Comparison of ENCODE assay signal across 26 cellular contexts in genomic region chr9:34267660-34268059, GRCh38.
A peak's percentile ranks its signal among the peaks of the same experiment; 100 is the strongest.
DNase-seq lines count a peak whose midpoint lies in the region; TF ChIP-seq lines count a peak whose summit lies in the region.
"Had no signal": no experiment of that assay in that cellular context is flagged by ENCODE, and none has a peak within 500 bp of the region (broad histone marks: within the 10 kb centered on the region; RNA-seq: fewer than 3 reads in every experiment).

No MANE protein-coding gene starts in this region.

- peak; percentile 16 for DNase-seq in MCF 10A (ENCODE audit: unreplicated experiment)
- DNase-seq in mammary epithelial cell = no peak
- DNase-seq in NB4 (ENCODE audit: low read depth) = peak; percentile 36
- peak; percentile 29 for DNase-seq in SW480 (ENCODE audit: low spot score)
- no peak for DNase-seq in NCI-H1694 (lab: John Stamatoyannopoulos, UW)
- no peak for DNase-seq in MV-4-11 (lab: John Stamatoyannopoulos, UW)
- no peak for DNase-seq in GM03348 (ENCODE audit: low spot score)
- DNase-seq in NOMO-1 treated with DMSO at 0.1 percent for 48 hours (lab: John Stamatoyannopoulos, UW; ENCODE audit: unreplicated experiment) = no peak
- DNase-seq: activated CD4-positive, alpha-beta memory T cell treated with anti-CD3 and anti-CD28 coated beads for 36 hours; activated gamma-delta T cell treated with Interleukin-2 at 50 U/mL for 16 hours; activated T-cell treated with anti-CD3 and anti-CD28 coated beads for 4 hours; CD4-positive, alpha-beta T cell; colonic mucosa; DMS79 treated with DMSO at 0.1 percent for 48 hours; left cardiac atrium; midbrain; NCI-H2171; NCI-H526; nephron progenitor cell; Peyer's patch; sigmoid colon; T-helper 2 cell had no signal

- no peaks in the 10 kb centered on the region for H3K9me3 Mint-ChIP-seq in MCF 10A (ENCODE audit: unreplicated experiment)
- H3K9me3 Mint-ChIP-seq: activated CD4-positive, alpha-beta memory T cell treated with anti-CD3 and anti-CD28 coated beads for 36 hours; CD4-positive, alpha-beta T cell; nephron progenitor cell; stimulated activated effector memory CD8-positive, alpha-beta T cell treated with anti-CD3 and anti-CD28 coated beads, Interleukin-12 subunit alpha, Interleukin-12 subunit beta, amount 100 ng/mL, for 72 hours had no signal

- CTCF ChIA-PET in MCF 10A (lab: Yijun Ruan, JAX) (interaction anchor here (0.7 kb wide), 1 partner anchor 13 kb away, joined by 4 read pairs; no protein-coding TSS in a partner anchor), mammary epithelial cell (lab: Charles Lee; ENCODE audit: low non-redundant PET) (no interaction called here)

- H3K4me1 Mint-ChIP-seq in MCF 10A (ENCODE audit: insufficient read depth, unreplicated experiment) = no peaks in the 10 kb centered on the region
- H3K4me1 Mint-ChIP-seq: stimulated activated effector memory CD8-positive, alpha-beta T cell treated with anti-CD3 and anti-CD28 coated beads, Interleukin-12 subunit alpha, Interleukin-12 subunit beta, amount 100 ng/mL, for 72 hours had no signal

- H3K9me3 ChIP-seq in mammary epithelial cell (replicated peaks; ENCODE audit: insufficient read depth, low read length) = no peaks in the 10 kb centered on the region
- H3K9me3 ChIP-seq: breast epithelium, colonic mucosa, Peyer's patch, sigmoid colon, SJSA1 had no signal

- no peaks in the 10 kb centered on the region for H3K27me3 ChIP-seq in mammary epithelial cell (ENCODE audit: insufficient read depth, low read length)
- H3K27me3 ChIP-seq: breast epithelium, colonic mucosa, Peyer's patch, sigmoid colon, SJSA1 had no signal

- dilution Hi-C loops in mammary epithelial cell (cut with HindIII; ENCODE audit: low sequenced_read_pairs) = loop anchor here (10.0 kb wide), 1 partner anchor 173 kb away; no protein-coding TSS in a partner anchor

- WGBS in mammary epithelial cell (ENCODE audit: low coverage, missing lambda C conversion rate) = 72% methylated on average over 1 of the region's 1 CpG

- no peak overlapping the region for H2AFZ ChIP-seq in mammary epithelial cell (ENCODE audit: low read depth, low read length)
- H2AFZ ChIP-seq: parathyroid adenoma had no signal

- H4K20me1 ChIP-seq in mammary epithelial cell (ENCODE audit: insufficient read depth, low read length) = no peaks in the 10 kb centered on the region

- H3K36me3 Mint-ChIP-seq in MCF 10A (ENCODE audit: insufficient read depth, unreplicated experiment) = peaks cover 5% of the 10 kb centered on the region
- H3K36me3 Mint-ChIP-seq: stimulated activated effector memory CD8-positive, alpha-beta T cell treated with anti-CD3 and anti-CD28 coated beads, Interleukin-12 subunit alpha, Interleukin-12 subunit beta, amount 100 ng/mL, for 72 hours had no signal

- no peak overlapping the region for H3K27ac Mint-ChIP-seq in MCF 10A (ENCODE audit: low read depth, unreplicated experiment)
- H3K27ac Mint-ChIP-seq: activated CD4-positive, alpha-beta memory T cell treated with anti-CD3 and anti-CD28 coated beads for 36 hours; CD4-positive, alpha-beta T cell; nephron progenitor cell; stimulated activated effector memory CD8-positive, alpha-beta T cell treated with anti-CD3 and anti-CD28 coated beads, Interleukin-12 subunit alpha, Interleukin-12 subunit beta, amount 100 ng/mL, for 72 hours had no signal

- no peaks in the 10 kb centered on the region for H3K79me2 ChIP-seq in mammary epithelial cell (ENCODE audit: insufficient read depth, low read length)
- H3K79me2 ChIP-seq: parathyroid adenoma had no signal

- H3K4me1 ChIP-seq in mammary epithelial cell (ENCODE audit: insufficient read depth, low read length) = no peaks in the 10 kb centered on the region
- H3K4me1 ChIP-seq: breast epithelium, colonic mucosa, parathyroid adenoma, Peyer's patch, sigmoid colon, SJSA1 had no signal

- TF ChIP-seq POLR2A in NB4 (IDR thresholded peaks at IDR 0.05; ENCODE audit: extremely low read depth, insufficient read length) = no peak

- H3K4me3 ChIP-seq in mammary epithelial cell (replicated peaks in 1 of 3; ENCODE audit: insufficient read depth in 1 of 3, low read depth in 2 of 3, low read length in 3 of 3) (no peak overlapping the region), NB4 (ENCODE audit: low read depth, low read length) (no peak overlapping the region)
- H3K4me3 ChIP-seq: breast epithelium, colonic mucosa, Peyer's patch, sigmoid colon, SJSA1 had no signal

- H3K36me3 ChIP-seq in mammary epithelial cell (ENCODE audit: insufficient read depth, low read length) = no peaks in the 10 kb centered on the region
- H3K36me3 ChIP-seq: breast epithelium, colonic mucosa, Peyer's patch, sigmoid colon, SJSA1 had no signal

- no peak overlapping the region for H3K4me2 ChIP-seq in mammary epithelial cell (ENCODE audit: insufficient read depth, low read depth, low read length)

- no peak overlapping the region for H3K27ac ChIP-seq in mammary epithelial cell (ENCODE audit: insufficient read depth, low read depth, low read length)
- H3K27ac ChIP-seq: breast epithelium, colonic mucosa, parathyroid adenoma, Peyer's patch, sigmoid colon, SJSA1 had no signal

- no peak overlapping the region for H3K4me3 Mint-ChIP-seq in MCF 10A (ENCODE audit: unreplicated experiment)
- H3K4me3 Mint-ChIP-seq: activated CD4-positive, alpha-beta memory T cell treated with anti-CD3 and anti-CD28 coated beads for 36 hours; CD4-positive, alpha-beta T cell; nephron progenitor cell; stimulated activated effector memory CD8-positive, alpha-beta T cell treated with anti-CD3 and anti-CD28 coated beads, Interleukin-12 subunit alpha, Interleukin-12 subunit beta, amount 100 ng/mL, for 72 hours had no signal

- H3K27me3 Mint-ChIP-seq in MCF 10A (ENCODE audit: insufficient read depth, unreplicated experiment) = no peaks in the 10 kb centered on the region
- H3K27me3 Mint-ChIP-seq: activated CD4-positive, alpha-beta memory T cell treated with anti-CD3 and anti-CD28 coated beads for 36 hours; CD4-positive, alpha-beta T cell had no signal

- intact Hi-C loops in MCF 10A (cut with micrococcal nuclease) = no loop called here
- intact Hi-C loops in mammary epithelial cell (cut with micrococcal nuclease) = no loop called here

- in situ Hi-C loops in mammary epithelial cell (cut with MboI; ENCODE audit: low sequenced_read_pairs in 2 of 2) = no loop called here

- POLR2A ChIA-PET in MCF 10A (lab: Yijun Ruan, JAX) = interaction anchor here (0.5 to 0.7 kb wide), 2 partner anchors 11 to 71 kb away, joined by 3 read pairs; no protein-coding TSS in a partner anchor

- no TSS peak for BruUV-seq in MCF 10A (replicated peaks; lab: Mats Ljungman, UMichigan)
- BruUV-seq in mammary epithelial cell (replicated peaks; lab: Mats Ljungman, UMichigan) = no TSS peak

- H3K9ac ChIP-seq in mammary epithelial cell (ENCODE audit: insufficient read depth, low read length) = no peak overlapping the region
- H3K9ac ChIP-seq: parathyroid adenoma had no signal

- TF ChIP-seq CTCF in MCF 10A (IDR thresholded peaks at IDR 0.05; ENCODE audit: unreplicated experiment) (no peak), mammary epithelial cell (conservative IDR thresholded peaks at IDR 0.05 in 1 of 2, IDR thresholded peaks at IDR 0.05 in 1 of 2; ENCODE audit: extremely low read depth in 1 of 2, insufficient read depth in 1 of 2, low read depth in 1 of 2, low read length in 2 of 2) (no peak), NB4 (IDR thresholded peaks at IDR 0.05; ENCODE audit: low read depth, low read length) (no peak)

Comparison
In these comparisons a context has a peak if more than half of its experiments do, and no peak if none do; other contexts are left out.
1. DNase-seq: peak in MCF 10A (single experiment), NB4 (single experiment) and SW480 (single experiment); none in mammary epithelial cell (single experiment), NCI-H1694 (single experiment), MV-4-11 (single experiment), GM03348 (single experiment) and NOMO-1 treated with DMSO at 0.1 percent for 48 hours (single experiment).